In the genomic region with DNA sequence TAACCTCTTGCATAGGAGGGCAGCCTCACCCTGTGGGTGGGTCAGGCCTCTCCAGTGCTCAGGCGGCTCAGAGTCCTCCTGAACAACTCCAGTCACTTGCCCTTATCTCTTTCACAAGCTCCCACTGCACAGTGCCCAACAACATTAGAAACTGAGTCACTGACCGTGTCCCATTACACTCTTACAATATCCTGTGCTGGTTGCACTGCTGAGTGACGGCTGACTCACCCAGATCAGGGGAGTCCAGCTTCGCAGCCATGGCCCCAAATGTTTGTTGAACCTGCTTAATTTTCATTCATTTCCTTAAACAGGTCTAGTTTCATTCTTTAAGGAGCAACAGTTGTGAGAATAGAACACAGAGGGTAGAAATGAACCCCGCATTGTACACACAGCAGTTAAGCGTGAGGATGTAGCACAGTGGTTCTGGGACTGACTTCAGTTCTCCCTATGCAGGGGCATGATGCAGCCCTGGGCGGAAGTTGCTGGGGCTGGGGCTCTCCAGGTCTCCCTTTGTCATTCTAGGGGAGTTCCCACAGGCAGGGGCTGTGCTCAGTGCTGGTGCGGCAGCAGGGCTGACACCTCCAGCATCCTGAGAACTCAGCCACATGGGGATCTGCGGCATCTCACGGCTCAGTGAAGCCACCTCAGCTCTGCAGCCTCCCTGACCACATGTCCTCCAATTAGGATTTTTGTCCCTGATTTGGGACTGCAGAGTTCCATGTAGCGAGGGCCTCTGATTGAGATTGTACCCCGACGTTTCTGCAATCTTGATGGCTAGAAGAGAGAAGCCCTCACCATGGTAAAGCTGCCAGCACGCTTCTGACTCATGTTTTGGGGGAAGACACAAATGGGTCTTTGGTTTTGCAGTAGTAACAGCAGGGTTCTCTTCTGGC, we compare ENCODE assay signal across 8 cellular contexts. TPM values are rescaled to one million over a fixed set of nuclear protein-coding genes. Genes with fewer than 3 reads are reported as not detected.
DNase-seq lines count a peak whose midpoint lies in the region; ATAC-seq, FAIRE-seq and TF ChIP-seq lines count a peak whose summit lies in the region.

No MANE protein-coding gene starts in this region.

- H3K4me1 ChIP-seq in sigmoid colon: no peaks in the 10 kb centered on the region

- H3K27me3 ChIP-seq in sigmoid colon: no peaks in the 10 kb centered on the region

- TF ChIP-seq POLR2A in sigmoid colon (IDR thresholded peaks at IDR 0.05): no peak

- H3K36me3 Mint-ChIP-seq in dendritic cell treated with granulocyte-macrophage colony-stimulating factor and Interleukin-4, amounts not matched to agents 40 ng/mL and 50 ng/mL, for 4 days (ENCODE audit: low read depth): peaks cover 70% of the 10 kb centered on the region

- ATAC-seq in GM19023 (IDR thresholded peaks at IDR 0.05; ENCODE audit: unreplicated experiment): peak; percentile 90
- peak; percentile 63 for ATAC-seq in HG03060 (IDR thresholded peaks at IDR 0.05; ENCODE audit: low read depth, unreplicated experiment)

- WGBS in sigmoid colon, 2 donors: 72 to 89% methylated on average over 14 of the region's 14 CpGs

- no peak overlapping the region for H3K27ac ChIP-seq in sigmoid colon

- DNase-seq in activated CD4-positive, CD25-positive, alpha-beta regulatory T cell treated with anti-CD3 and anti-CD28 coated beads, Interleukin-2, amount 50 U/mL, for 16 hours (ENCODE audit: low read depth, low spot score): peak; percentile 64
- peak in 3 of 4 experiments; percentile 60 to 87 (median 82) for DNase-seq in stimulated activated CD4-positive, alpha-beta T cell treated with anti-CD3 and anti-CD28 coated beads, Interleukin-1b, Interleukin-23, amount 100 ng/mL, for 24 hours (ENCODE audit: low read depth in 4 of 4, low spot score in 1 of 4)
- DNase-seq in sigmoid colon (no peak), NCI-H2081 (lab: John Stamatoyannopoulos, UW) (no peak), frontal cortex (ENCODE audit: low spot score in 2 of 2) (no peak)

- H3K4me3 ChIP-seq in sigmoid colon: no peak overlapping the region

- peak overlapping the region; percentile 39 for H3K27ac Mint-ChIP-seq in dendritic cell treated with granulocyte-macrophage colony-stimulating factor and Interleukin-4, amounts not matched to agents 40 ng/mL and 50 ng/mL, for 4 days

- no peak overlapping the region for H3K4me3 Mint-ChIP-seq in dendritic cell treated with granulocyte-macrophage colony-stimulating factor and Interleukin-4, amounts not matched to agents 40 ng/mL and 50 ng/mL, for 4 days

- no peak for TF ChIP-seq EP300 in sigmoid colon (IDR thresholded peaks at IDR 0.05)

- H3K4me1 Mint-ChIP-seq in dendritic cell treated with granulocyte-macrophage colony-stimulating factor and Interleukin-4, amounts not matched to agents 40 ng/mL and 50 ng/mL, for 4 days (ENCODE audit: low read depth): peaks cover 86% of the 10 kb centered on the region

- H3K36me3 ChIP-seq in sigmoid colon: peaks cover 0 to 41% (median 3%) of the 10 kb centered on the region in 4 donors

- TF ChIP-seq CTCF in sigmoid colon (IDR thresholded peaks at IDR 0.05): no peak

- intact Hi-C loops in dendritic cell treated with granulocyte-macrophage colony-stimulating factor and Interleukin-4, amounts not matched to agents 40 ng/mL and 50 ng/mL, for 4 days (cut with micrococcal nuclease): no loop called here
- intact Hi-C loops in sigmoid colon (cut with DNase I): no loop called here

- no peaks in the 10 kb centered on the region for H3K27me3 Mint-ChIP-seq in dendritic cell treated with granulocyte-macrophage colony-stimulating factor and Interleukin-4, amounts not matched to agents 40 ng/mL and 50 ng/mL, for 4 days

- no peak for FAIRE-seq in frontal cortex (lab: Jason Lieb, UNC)

- H3K9me3 ChIP-seq in sigmoid colon: no peaks in the 10 kb centered on the region

- peaks cover 7% of the 10 kb centered on the region for H3K9me3 Mint-ChIP-seq in dendritic cell treated with granulocyte-macrophage colony-stimulating factor and Interleukin-4, amounts not matched to agents 40 ng/mL and 50 ng/mL, for 4 days

RNA-seq across cellular contexts. Expression of gene GPR68, which starts 16.1 kb away (rescaled TPM):
- total RNA-seq in sigmoid colon (1 to 10 TPM in 2 of 4 donors, under 1 TPM in 2; 0.66 to 1.7 (median 1.2) TPM), frontal cortex (4.9 TPM)
- polyA plus RNA-seq in sigmoid colon: 1 to 10 TPM in 1 of 3 donors, under 1 TPM in 1, not detected in 1; 0.46 to 1.4 TPM

Comparison
In these comparisons a context has a peak if more than half of its experiments do, and no peak if none do; other contexts are left out.
1. DNase-seq: peak in activated CD4-positive, CD25-positive, alpha-beta regulatory T cell treated with anti-CD3 and anti-CD28 coated beads, Interleukin-2, amount 50 U/mL, for 16 hours (single experiment) and stimulated activated CD4-positive, alpha-beta T cell treated with anti-CD3 and anti-CD28 coated beads, Interleukin-1b, Interleukin-23, amount 100 ng/mL, for 24 hours (3 of 4); none in sigmoid colon (single experiment), NCI-H2081 (0 of 2) and frontal cortex (0 of 2).